ENCODE assay signal across 20 cellular contexts in genomic region chr7:93862651-93863050, GRCh38. TPM values are rescaled to one million over a fixed set of nuclear protein-coding genes. Genes with fewer than 3 reads are reported as not detected.
A peak's percentile ranks its signal among the peaks of the same experiment; 100 is the strongest.
DNase-seq lines count a peak whose midpoint lies in the region; ATAC-seq, FAIRE-seq and TF ChIP-seq lines count a peak whose summit lies in the region.
"Had no signal": no experiment of that assay in that cellular context is flagged by ENCODE, and none has a peak within 500 bp of the region (broad histone marks: within the 10 kb centered on the region; RNA-seq: fewer than 3 reads in every experiment).

No MANE protein-coding gene starts in this region.

- H3K4me3 Mint-ChIP-seq in activated naive CD8-positive, alpha-beta T cell treated with anti-CD3 and anti-CD28 coated beads, Interleukin-2, amount 50 U/mL, for 24 hours = no peak overlapping the region
- H3K4me3 Mint-ChIP-seq: CD4-positive, CD25-positive, alpha-beta regulatory T cell; CD8-positive, alpha-beta memory T cell had no signal

- no peaks in the 10 kb centered on the region for H3K4me1 ChIP-seq in A549
- peaks cover 33% of the 10 kb centered on the region for H3K4me1 ChIP-seq in mammary epithelial cell (ENCODE audit: insufficient read depth, low read length)
- H3K4me1 ChIP-seq in keratinocyte (ENCODE audit: control insufficient read depth, extremely low read depth, insufficient read depth, low read length) = peaks cover 35% of the 10 kb centered on the region
- no peaks in the 10 kb centered on the region for H3K4me1 ChIP-seq in transverse colon
- H3K4me1 ChIP-seq: BE2C had no signal

- no peak for TF ChIP-seq POLR2A in A549 (IDR thresholded peaks at IDR 0.05; ENCODE audit: low read length)
- no peak for TF ChIP-seq POLR2A in transverse colon (IDR thresholded peaks at IDR 0.05)

- peak overlapping the region; percentile 50 for H2AFZ ChIP-seq in mammary epithelial cell (ENCODE audit: low read depth, low read length)
- peak overlapping the region; percentile 52 for H2AFZ ChIP-seq in keratinocyte (ENCODE audit: control insufficient read depth, low read length)
- H2AFZ ChIP-seq: GM23248 had no signal

- H3K4me1 Mint-ChIP-seq in activated naive CD8-positive, alpha-beta T cell treated with anti-CD3 and anti-CD28 coated beads, Interleukin-2, amount 50 U/mL, for 24 hours = no peaks in the 10 kb centered on the region
- H3K4me1 Mint-ChIP-seq: CD4-positive, CD25-positive, alpha-beta regulatory T cell; CD8-positive, alpha-beta memory T cell had no signal

- H4K20me1 ChIP-seq in mammary epithelial cell (ENCODE audit: insufficient read depth, low read length) (no peaks in the 10 kb centered on the region), keratinocyte (ENCODE audit: control insufficient read depth, extremely low read depth, insufficient read depth, low read length) (no peaks in the 10 kb centered on the region)

- intact Hi-C loops in mammary epithelial cell (cut with micrococcal nuclease) = no loop called here
- intact Hi-C loops in transverse colon (cut with DNase I; ENCODE audit: low total_unique reads) = no loop called here

- no peaks in the 10 kb centered on the region for H3K27me3 ChIP-seq in mammary epithelial cell (ENCODE audit: insufficient read depth, low read length)
- H3K27me3 ChIP-seq in keratinocyte (ENCODE audit: control insufficient read depth, extremely low read depth, insufficient read depth, low read length) = no peaks in the 10 kb centered on the region
- no peaks in the 10 kb centered on the region for H3K27me3 ChIP-seq in transverse colon
- H3K27me3 ChIP-seq: BE2C had no signal

- ATAC-seq in A549 = no peak
- ATAC-seq in activated naive CD8-positive, alpha-beta T cell treated with anti-CD3 and anti-CD28 coated beads, Interleukin-2, amount 50 U/mL, for 24 hours = no peak

- no peak overlapping the region for H3K4me2 ChIP-seq in A549
- H3K4me2 ChIP-seq in mammary epithelial cell (ENCODE audit: insufficient read depth, low read depth, low read length) = no peak overlapping the region
- peak overlapping the region; percentile 20 for H3K4me2 ChIP-seq in keratinocyte (ENCODE audit: control insufficient read depth, extremely low read depth, insufficient read depth, low read depth, low read length)

- no TSS peak for BruUV-seq in mammary epithelial cell (replicated peaks; lab: Mats Ljungman, UMichigan)

- no peaks in the 10 kb centered on the region for H3K9me3 Mint-ChIP-seq in activated naive CD8-positive, alpha-beta T cell treated with anti-CD3 and anti-CD28 coated beads, Interleukin-2, amount 50 U/mL, for 24 hours
- H3K9me3 Mint-ChIP-seq: CD8-positive, alpha-beta memory T cell had no signal

- FAIRE-seq in A549 (lab: Jason Lieb, UNC) (no peak), keratinocyte (lab: Jason Lieb, UNC) (peak; percentile 90), GM19239 (lab: Jason Lieb, UNC) (no peak)
- FAIRE-seq: D721Med, G401.6, GM12891 had no signal

- H3K4me3 ChIP-seq in A549 (no peak overlapping the region), LNCaP clone FGC (ENCODE audit: low read depth, low read length) (no peak overlapping the region), mammary epithelial cell (replicated peaks in 1 of 3; ENCODE audit: insufficient read depth in 1 of 3, low read depth in 2 of 3, low read length in 3 of 3) (no peak overlapping the region), keratinocyte (ENCODE audit: control insufficient read depth in 2 of 3, extremely low read depth in 1 of 3, insufficient read depth in 2 of 3, low read depth in 1 of 3, low read length in 3 of 3) (peak overlapping the region in 1 of 3 experiments; percentile 23), transverse colon (no peak overlapping the region)
- H3K4me3 ChIP-seq: GM23248 had no signal

- H3K9ac ChIP-seq in mammary epithelial cell (ENCODE audit: insufficient read depth, low read length) = no peak overlapping the region
- no peak overlapping the region for H3K9ac ChIP-seq in keratinocyte (ENCODE audit: control insufficient read depth, extremely low read depth, insufficient read depth, low read length)
- H3K9ac ChIP-seq: GM23248 had no signal

- POLR2A ChIA-PET in A549 (lab: Yijun Ruan, JAX) = no interaction called here

- no peaks in the 10 kb centered on the region for H3K79me2 ChIP-seq in mammary epithelial cell (ENCODE audit: insufficient read depth, low read length)
- H3K79me2 ChIP-seq in keratinocyte (ENCODE audit: control insufficient read depth, insufficient read depth, low read length) = no peaks in the 10 kb centered on the region

- no peak for TF ChIP-seq RAD21 in A549 (conservative IDR thresholded peaks at IDR 0.05 in 1 of 2, IDR thresholded peaks at IDR 0.05 in 1 of 2)

- in situ Hi-C loops in mammary epithelial cell (cut with MboI; ENCODE audit: low sequenced_read_pairs in 2 of 2) (no loop called here), transverse colon (cut with MboI; ENCODE audit: low pct_ligation_motif_present in 1 of 4, low pct_unique_long_range_greater_than_20kb in 1 of 4, low sequenced_read_pairs in 3 of 4) (no loop called here)

- H3K27me3 Mint-ChIP-seq in activated naive CD8-positive, alpha-beta T cell treated with anti-CD3 and anti-CD28 coated beads, Interleukin-2, amount 50 U/mL, for 24 hours = no peaks in the 10 kb centered on the region
- H3K27me3 Mint-ChIP-seq: CD4-positive, CD25-positive, alpha-beta regulatory T cell; CD8-positive, alpha-beta memory T cell had no signal

- no peak overlapping the region for H3K27ac Mint-ChIP-seq in activated naive CD8-positive, alpha-beta T cell treated with anti-CD3 and anti-CD28 coated beads, Interleukin-2, amount 50 U/mL, for 24 hours
- H3K27ac Mint-ChIP-seq: CD4-positive, CD25-positive, alpha-beta regulatory T cell; CD8-positive, alpha-beta memory T cell had no signal

- 78% methylated on average over 2 of the region's 2 CpGs for WGBS in A549 (ENCODE audit: missing lambda C conversion rate)
- WGBS in mammary epithelial cell (ENCODE audit: low coverage, missing lambda C conversion rate) = 46% methylated on average over 2 of the region's 2 CpGs
- WGBS in transverse colon (ENCODE audit: low coverage in 1 of 2), 2 donors = 70 to 100% methylated on average over 1 to 2 of the region's 2 CpGs

- H3K27ac ChIP-seq in A549 (no peak overlapping the region), mammary epithelial cell (ENCODE audit: insufficient read depth, low read depth, low read length) (no peak overlapping the region), keratinocyte (ENCODE audit: control insufficient read depth, insufficient read depth, low read length) (peak overlapping the region; percentile 17), transverse colon (no peak overlapping the region)
- H3K27ac ChIP-seq: GM23248 had no signal

- TF ChIP-seq CTCF in A549 (IDR thresholded peaks at IDR 0.05) (no peak), LNCaP clone FGC (IDR thresholded peaks at IDR 0.05; ENCODE audit: control insufficient read depth, extremely low read depth, insufficient read depth) (no peak), mammary epithelial cell (conservative IDR thresholded peaks at IDR 0.05 in 1 of 2, IDR thresholded peaks at IDR 0.05 in 1 of 2; ENCODE audit: extremely low read depth in 1 of 2, insufficient read depth in 1 of 2, low read depth in 1 of 2, low read length in 2 of 2) (no peak), keratinocyte (optimal IDR thresholded peaks at IDR 0.05 in 1 of 3, IDR thresholded peaks at IDR 0.05 in 1 of 3, conservative IDR thresholded peaks at IDR 0.05 in 1 of 3; ENCODE audit: extremely low read depth in 1 of 3, insufficient read depth in 2 of 3, low read length in 3 of 3) (no peak), transverse colon (IDR thresholded peaks at IDR 0.05) (no peak)

- dilution Hi-C loops in mammary epithelial cell (cut with HindIII; ENCODE audit: low sequenced_read_pairs) (loop anchor here (5.0 kb wide), 1 partner anchor 35 kb away; no protein-coding TSS in a partner anchor), keratinocyte (cut with MboI; ENCODE audit: extremely low pct_ligation_motif_present, low sequenced_read_pairs) (no loop called here)

- H3K36me3 ChIP-seq in mammary epithelial cell (ENCODE audit: insufficient read depth, low read length) (no peaks in the 10 kb centered on the region), keratinocyte (ENCODE audit: control insufficient read depth in 2 of 2, extremely low read depth in 1 of 2, insufficient read depth in 2 of 2, low read length in 2 of 2) (no peaks in the 10 kb centered on the region), transverse colon (no peaks in the 10 kb centered on the region)
- H3K36me3 ChIP-seq: BE2C had no signal

- DNase-seq in A549 (ENCODE audit: low read depth in 1 of 2, low spot score in 1 of 2) (no peak), LNCaP clone FGC (ENCODE audit: low read depth) (peak; percentile 36), mammary epithelial cell (peak; percentile 60), keratinocyte (ENCODE audit: low read depth, low spot score) (no peak), transverse colon (no peak), GM19239 (ENCODE audit: insufficient read length, low spot score) (no peak)
- no peak for DNase-seq in activated naive CD8-positive, alpha-beta T cell treated with anti-CD3 and anti-CD28 coated beads, Interleukin-2, amount 50 U/mL, for 24 hours
- DNase-seq: ACHN; BE2C; C1 segment of cervical spinal cord; CD4-positive, CD25-positive, alpha-beta regulatory T cell; CD8-positive, alpha-beta memory T cell; COR-L47; GM23248; HCEC 1CT had no signal

- no peaks in the 10 kb centered on the region for H3K9me1 ChIP-seq in keratinocyte (ENCODE audit: control insufficient read depth, extremely low read depth, insufficient read depth, low read length)

- H3K36me3 Mint-ChIP-seq in activated naive CD8-positive, alpha-beta T cell treated with anti-CD3 and anti-CD28 coated beads, Interleukin-2, amount 50 U/mL, for 24 hours (ENCODE audit: low read depth) = no peaks in the 10 kb centered on the region
- H3K36me3 Mint-ChIP-seq: CD4-positive, CD25-positive, alpha-beta regulatory T cell; CD8-positive, alpha-beta memory T cell had no signal

- CTCF ChIA-PET in A549 (lab: Yijun Ruan, JAX) (no interaction called here), mammary epithelial cell (lab: Charles Lee; ENCODE audit: low non-redundant PET) (no interaction called here)

- no peaks in the 10 kb centered on the region for H3K9me3 ChIP-seq in A549
- no peaks in the 10 kb centered on the region for H3K9me3 ChIP-seq in mammary epithelial cell (replicated peaks; ENCODE audit: insufficient read depth, low read length)
- H3K9me3 ChIP-seq in keratinocyte (ENCODE audit: control insufficient read depth, low read depth, low read length) = no peaks in the 10 kb centered on the region
- H3K9me3 ChIP-seq in transverse colon = no peaks in the 10 kb centered on the region
- H3K9me3 ChIP-seq: BE2C had no signal

- TF ChIP-seq EP300 in A549 (IDR thresholded peaks at IDR 0.05) (no peak), transverse colon (IDR thresholded peaks at IDR 0.05; ENCODE audit: low read depth) (no peak)

RNA-seq across cellular contexts. Expression of gene TFPI2, which starts 27.9 kb away (rescaled TPM):
- polyA plus RNA-seq in A549 (2011; rRNA removed) (128 and 172 TPM in 2 replicates), A549 (2017; fragmentation: RNase III; extraction: RNeasy Plus Mini Kit Qiagen cat#74134 plus additional on column Dnase treatment) (156 to 182 TPM (median 163 TPM) in 3 replicates), mammary epithelial cell (313 TPM), keratinocyte (46.0 to 138 TPM (median 87.2 TPM) in 3 replicates)
- 199 and 224 TPM in 2 replicates for polyA plus RNA-seq in A549 (2012; cell fraction: cytosol; rRNA removed)
- 139 and 305 TPM in 2 replicates for polyA plus RNA-seq in A549 (2012; cell fraction: nucleus; rRNA removed)
- 56.3 and 65.3 TPM in 2 replicates for polyA minus RNA-seq in A549 (2011; rRNA and poly(A)+ RNA removed)
- total RNA-seq in mammary epithelial cell (100 to 1,000 TPM in 1 of 2 donors, under 1 TPM in 1; 0.33 to 608 TPM), transverse colon (under 1 TPM in 3 of 4 donors, not detected in 1; 0.40 to 0.79 (median 0.68) TPM)
- polyA minus RNA-seq in mammary epithelial cell (136 TPM), keratinocyte (23.6 to 72.7 TPM (median 30.3 TPM) in 3 replicates)
- 1.4 TPM for polyA plus RNA-seq in keratinocyte (2011; ENCODE audit: low read depth)
- polyA plus RNA-seq in keratinocyte (2011; cell fraction: cytosol; rRNA removed) = 47.5 and 74.1 TPM in 2 replicates
- 60.6 and 69.1 TPM in 2 replicates for polyA plus RNA-seq in keratinocyte (2011; cell fraction: nucleus; rRNA removed)
- polyA plus RNA-seq in keratinocyte (2012; ENCODE audit: low replicate concordance) = 1.7 and 125 TPM in 2 replicates
- 42.0 TPM for polyA minus RNA-seq in keratinocyte (2011; cell fraction: cytosol; rRNA and poly(A)+ RNA removed)
- 33.7 and 34.1 TPM in 2 replicates for polyA minus RNA-seq in keratinocyte (2011; cell fraction: nucleus; rRNA and poly(A)+ RNA removed)
- total RNA-seq: CD8-positive, alpha-beta memory T cell; HT-29 had no signal
- polyA plus RNA-seq: CD4-positive, CD25-positive, alpha-beta regulatory T cell; CD8-positive, alpha-beta memory T cell had no signal

RNA-seq across cellular contexts. Expression of gene GNGT1, which starts 43.7 kb away (rescaled TPM):
- polyA plus RNA-seq in A549 (2011; rRNA removed) = not detected in 2 replicates
- polyA plus RNA-seq in A549 (2012; cell fraction: cytosol; rRNA removed) = not detected in 2 replicates
- not detected in 2 replicates for polyA plus RNA-seq in A549 (2012; cell fraction: nucleus; rRNA removed)
- not detected in 3 replicates for polyA plus RNA-seq in A549 (2017; fragmentation: RNase III; extraction: RNeasy Plus Mini Kit Qiagen cat#74134 plus additional on column Dnase treatment)
- not detected in 2 replicates for polyA minus RNA-seq in A549 (2011; rRNA and poly(A)+ RNA removed)
- not detected for total RNA-seq in mammary epithelial cell
- polyA plus RNA-seq in mammary epithelial cell = not detected
- polyA minus RNA-seq in mammary epithelial cell = not detected
- not detected in 3 replicates for polyA plus RNA-seq in keratinocyte
- not detected for polyA plus RNA-seq in keratinocyte (2011; ENCODE audit: low read depth)
- not detected in 2 replicates for polyA plus RNA-seq in keratinocyte (2011; cell fraction: cytosol; rRNA removed)
- not detected in 2 replicates for polyA plus RNA-seq in keratinocyte (2011; cell fraction: nucleus; rRNA removed)
- polyA plus RNA-seq in keratinocyte (2012; ENCODE audit: low replicate concordance) = not detected in 2 replicates
- not detected in 3 replicates for polyA minus RNA-seq in keratinocyte
- not detected for polyA minus RNA-seq in keratinocyte (2011; cell fraction: cytosol; rRNA and poly(A)+ RNA removed)
- not detected in 2 replicates for polyA minus RNA-seq in keratinocyte (2011; cell fraction: nucleus; rRNA and poly(A)+ RNA removed)
- not detected for total RNA-seq in transverse colon
- total RNA-seq: CD4-positive, CD25-positive, alpha-beta regulatory T cell; CD8-positive, alpha-beta memory T cell; GM23248; H4; HT-29 had no signal
- polyA plus RNA-seq: CD4-positive, CD25-positive, alpha-beta regulatory T cell; CD8-positive, alpha-beta memory T cell; GM23248 had no signal

RNA-seq across cellular contexts. Expression of gene GNG11, which starts 58.9 kb away (rescaled TPM):
- polyA plus RNA-seq in A549 (2011; rRNA removed) (23.4 and 31.1 TPM in 2 replicates), A549 (2017; fragmentation: RNase III; extraction: RNeasy Plus Mini Kit Qiagen cat#74134 plus additional on column Dnase treatment) (26.3 to 34.8 TPM (median 33.4 TPM) in 3 replicates), mammary epithelial cell (0.31 TPM), keratinocyte (0.23 to 1.0 TPM (median 0.63 TPM) in 3 replicates)
- polyA plus RNA-seq in A549 (2012; cell fraction: cytosol; rRNA removed) = 11.2 and 11.5 TPM in 2 replicates
- 4.6 and 5.5 TPM in 2 replicates for polyA plus RNA-seq in A549 (2012; cell fraction: nucleus; rRNA removed)
- 5.6 and 6.9 TPM in 2 replicates for polyA minus RNA-seq in A549 (2011; rRNA and poly(A)+ RNA removed)
- total RNA-seq in mammary epithelial cell (under 1 TPM; under 0.01 to 0.38 TPM), transverse colon (1 to 10 TPM; 3.0 to 6.2 (median 4.7) TPM)
- polyA minus RNA-seq in mammary epithelial cell (not detected), keratinocyte (0.06 to 0.43 TPM (median 0.13 TPM) in 3 replicates)
- not detected for polyA plus RNA-seq in keratinocyte (2011; ENCODE audit: low read depth)
- 0.47 and 0.49 TPM in 2 replicates for polyA plus RNA-seq in keratinocyte (2011; cell fraction: cytosol; rRNA removed)
- 0.13 and 0.23 TPM in 2 replicates for polyA plus RNA-seq in keratinocyte (2011; cell fraction: nucleus; rRNA removed)
- 1.1 TPM in 1 of 2 replicates, not detected in the other for polyA plus RNA-seq in keratinocyte (2012; ENCODE audit: low replicate concordance)
- polyA minus RNA-seq in keratinocyte (2011; cell fraction: cytosol; rRNA and poly(A)+ RNA removed) = not detected
- 0.11 TPM in 1 of 2 replicates, not detected in the other for polyA minus RNA-seq in keratinocyte (2011; cell fraction: nucleus; rRNA and poly(A)+ RNA removed)
- total RNA-seq: CD8-positive, alpha-beta memory T cell; HT-29 had no signal
- polyA plus RNA-seq: CD4-positive, CD25-positive, alpha-beta regulatory T cell; CD8-positive, alpha-beta memory T cell had no signal

Comparison
In these comparisons a context has a peak if more than half of its experiments do, and no peak if none do; other contexts are left out.
1. DNase-seq: peak in LNCaP clone FGC (single experiment) and mammary epithelial cell (single experiment); none in A549 (0 of 2), keratinocyte (single experiment), transverse colon (single experiment), activated naive CD8-positive, alpha-beta T cell treated with anti-CD3 and anti-CD28 coated beads, Interleukin-2, amount 50 U/mL, for 24 hours (single experiment) and GM19239 (single experiment).